Comparison of ENCODE assay signal across 17 cellular contexts in genomic region chr10:63337455-63338251, GRCh38.
A peak's percentile ranks its signal among the peaks of the same experiment; 100 is the strongest.
DNase-seq lines count a peak whose midpoint lies in the region; ATAC-seq and TF ChIP-seq lines count a peak whose summit lies in the region.
"Had no signal": no experiment of that assay in that cellular context is flagged by ENCODE, and none has a peak within 500 bp of the region (broad histone marks: within the 10 kb centered on the region; RNA-seq: fewer than 3 reads in every experiment).

No MANE protein-coding gene starts in this region.

- H3K27ac ChIP-seq in HEK293 (ENCODE audit: extremely low read depth, low read depth, low read length) (no peak overlapping the region), mesenchymal stem cell (ENCODE audit: low read length, poor library complexity, severe bottlenecking) (no peak overlapping the region)
- H3K27ac ChIP-seq: BLaER1 treated with 17β-estradiol and CSF1 and Interleukin-3, amounts not matched to agents 10 nM and 100 nM had no signal

- H2BK12ac ChIP-seq in mesenchymal stem cell (ENCODE audit: low read length in 2 of 2) = no peak overlapping the region

- no peak overlapping the region for H2BK120ac ChIP-seq in mesenchymal stem cell (ENCODE audit: low read depth, low read length)

- no peak overlapping the region for H3K9ac ChIP-seq in mesenchymal stem cell (ENCODE audit: low read length)
- H3K9ac ChIP-seq: BLaER1 treated with 17β-estradiol and CSF1 and Interleukin-3, amounts not matched to agents 10 nM and 100 nM had no signal

- H3K79me1 ChIP-seq in mesenchymal stem cell (replicated peaks; ENCODE audit: low read length, poor library complexity, severe bottlenecking) = peaks cover 21% of the 10 kb centered on the region

- H3K23ac ChIP-seq in mesenchymal stem cell (ENCODE audit: low read length in 2 of 2) = no peak overlapping the region

- CTCF ChIA-PET in HEK293 (lab: Yijun Ruan, JAX) = interaction anchor here (0.9 kb wide), 1 partner anchor 168 kb away, joined by 5 read pairs; no protein-coding TSS in a partner anchor

- H3K9me3 ChIP-seq in HEK293 (ENCODE audit: control insufficient read depth, insufficient read depth, low read depth, low read length) (no peaks in the 10 kb centered on the region), mesenchymal stem cell (ENCODE audit: control insufficient read depth, low read length) (no peaks in the 10 kb centered on the region)
- H3K9me3 ChIP-seq: BLaER1 treated with 17β-estradiol and CSF1 and Interleukin-3, amounts not matched to agents 10 nM and 100 nM had no signal

- H2BK15ac ChIP-seq in mesenchymal stem cell (ENCODE audit: low read depth, poor library complexity, severe bottlenecking) = no peak overlapping the region

- H3K27me3 ChIP-seq in mesenchymal stem cell (ENCODE audit: control insufficient read depth in 1 of 2, insufficient read depth in 1 of 2, low read length in 2 of 2) = no peaks in the 10 kb centered on the region
- H3K27me3 ChIP-seq: BLaER1 treated with 17β-estradiol and CSF1 and Interleukin-3, amounts not matched to agents 10 nM and 100 nM had no signal

- TF ChIP-seq CTCF in HEK293 (tag by site-specific recombination; IDR thresholded peaks at IDR 0.05) = no peak
- no peak for TF ChIP-seq CTCF in chondrocyte (IDR thresholded peaks at IDR 0.05)

- peak overlapping the region; percentile 12 for H3K27ac Mint-ChIP-seq in chondrocyte (ENCODE audit: unreplicated experiment)
- H3K27ac Mint-ChIP-seq: B cell; CD8-positive, alpha-beta T cell; H9; IgD-negative memory B cell had no signal

- WGBS in mesenchymal stem cell = 100% methylated on average over 1 of the region's 4 CpGs

- ATAC-seq in GM21576 (IDR thresholded peaks at IDR 0.05; ENCODE audit: unreplicated experiment) = no peak
- ATAC-seq: CD8-positive, alpha-beta T cell had no signal

- no peak overlapping the region for H3K4me2 ChIP-seq in mesenchymal stem cell (ENCODE audit: low read length, poor library complexity, severe bottlenecking)
- H3K4me2 ChIP-seq: BLaER1 treated with 17β-estradiol and CSF1 and Interleukin-3, amounts not matched to agents 10 nM and 100 nM had no signal

- no peaks in the 10 kb centered on the region for H3K36me3 Mint-ChIP-seq in chondrocyte (ENCODE audit: low read depth)

- no peaks in the 10 kb centered on the region for H3K4me1 Mint-ChIP-seq in chondrocyte (ENCODE audit: low read depth)
- H3K4me1 Mint-ChIP-seq: B cell had no signal

- H2AFZ ChIP-seq in mesenchymal stem cell (ENCODE audit: low read depth, low read length) = no peak overlapping the region

- H3K4me3 Mint-ChIP-seq in chondrocyte (ENCODE audit: unreplicated experiment) = no peak overlapping the region
- H3K4me3 Mint-ChIP-seq: B cell; CD8-positive, alpha-beta T cell; H9; IgD-negative memory B cell had no signal

- no peak overlapping the region for H3K14ac ChIP-seq in mesenchymal stem cell (ENCODE audit: low read length in 2 of 2)

- H3K9me3 Mint-ChIP-seq in chondrocyte (ENCODE audit: low read depth) = no peaks in the 10 kb centered on the region
- H3K9me3 Mint-ChIP-seq: CD8-positive, alpha-beta T cell; H9; IgD-negative memory B cell had no signal

- H4K8ac ChIP-seq in mesenchymal stem cell (ENCODE audit: low read length) = no peak overlapping the region

- H4K91ac ChIP-seq in mesenchymal stem cell (ENCODE audit: low read length) = no peak overlapping the region

- H2BK5ac ChIP-seq in mesenchymal stem cell (ENCODE audit: low read depth, low read length, poor library complexity, severe bottlenecking) = no peak overlapping the region

- POLR2A ChIA-PET in HEK293 (lab: Yijun Ruan, JAX) = no interaction called here

- H2AK5ac ChIP-seq in mesenchymal stem cell (ENCODE audit: low read length, severe bottlenecking) = no peak overlapping the region

- H3K27me3 Mint-ChIP-seq in chondrocyte (ENCODE audit: low read depth) = no peaks in the 10 kb centered on the region
- H3K27me3 Mint-ChIP-seq: B cell, IgD-negative memory B cell had no signal

- H3K36me3 ChIP-seq in HEK293 (ENCODE audit: control insufficient read depth in 2 of 2, insufficient read depth in 1 of 2, low read length in 2 of 2) (peaks cover 0 to 5% of the 10 kb centered on the region in 2 experiments; a peak in 1 of 3 replicates), mesenchymal stem cell (ENCODE audit: control insufficient read depth in 1 of 2, insufficient read depth in 2 of 2, low read depth in 1 of 2, low read length in 2 of 2) (peaks cover 0 to 3% of the 10 kb centered on the region in 2 experiments)

- H3K4me3 ChIP-seq in HEK293 (ENCODE audit: low read depth, low read length) (no peak overlapping the region), mesenchymal stem cell (ENCODE audit: insufficient read depth in 1 of 2, low read depth in 1 of 2, low read length in 2 of 2) (no peak overlapping the region)
- H3K4me3 ChIP-seq: BLaER1 treated with 17β-estradiol and CSF1 and Interleukin-3, amounts not matched to agents 10 nM and 100 nM had no signal

- no peak overlapping the region for H3K4ac ChIP-seq in mesenchymal stem cell (ENCODE audit: low read depth in 1 of 2, low read length in 2 of 2)

- no peak overlapping the region for H3K18ac ChIP-seq in mesenchymal stem cell (ENCODE audit: low read depth in 1 of 2, low read length in 2 of 2)

- H3K4me1 ChIP-seq in HEK293 (ENCODE audit: control insufficient read depth, insufficient read depth, low read length) (no peaks in the 10 kb centered on the region), mesenchymal stem cell (ENCODE audit: control insufficient read depth, insufficient read depth, low read depth, low read length) (no peaks in the 10 kb centered on the region)
- H3K4me1 ChIP-seq: BLaER1 treated with 17β-estradiol and CSF1 and Interleukin-3, amounts not matched to agents 10 nM and 100 nM had no signal

- DNase-seq in EH (ENCODE audit: low read depth) (peak; percentile 1), chondrocyte (ENCODE audit: low spot score) (no peak), mesenchymal stem cell (peak; percentile 23), NAMALWA (ENCODE audit: low spot score) (no peak), mucosa of gallbladder (ENCODE audit: low spot score) (no peak)
- DNase-seq: Calu3; CD8-positive, alpha-beta T cell; DMS53; DND-41; GDM1; H9; KG1 had no signal

TF ChIP-seq in HEK293, 187 proteins besides CTCF, POLR2A, EP300 and RAD21:
- TF ChIP-seq ZNF239 (tag by site-specific recombination; IDR thresholded peaks at IDR 0.05) (no peak), ZNF366 (tag by site-specific recombination; conservative IDR thresholded peaks at IDR 0.05) (peak; percentile 70), PRDM6 (tag by site-specific recombination; IDR thresholded peaks at IDR 0.05) (peak; percentile 57), PRDM1 (tag by site-specific recombination; IDR thresholded peaks at IDR 0.05) (peak; percentile 58; the same call in 1 of the 2 replicates), ZNF670 (tag by site-specific recombination; IDR thresholded peaks at IDR 0.05; ENCODE audit: low read depth) (no peak), MEIS1 (CRISPR knock-in tag; IDR thresholded peaks at IDR 0.05; ENCODE audit: borderline replicate concordance) (no peak)
TF ChIP-seq in HEK293: peak in this region for 3.

Comparison
In these comparisons a context has a peak if more than half of its experiments do, and no peak if none do; other contexts are left out.
1. DNase-seq: peak in EH (single experiment) and mesenchymal stem cell (single experiment); none in chondrocyte (single experiment), NAMALWA (single experiment) and mucosa of gallbladder (single experiment).